ENCODE assay signal across 1 cellular context in genomic region chr3:187973977-187974856, GRCh38.
TF ChIP-seq lines count a peak whose summit lies in the region.

No MANE protein-coding gene starts in this region.

TF ChIP-seq in GM23338, 12 proteins besides CTCF, POLR2A, EP300 and RAD21 (continued from another document):
- no peak for TF ChIP-seq ETS1 (IDR thresholded peaks at IDR 0.05)
- no peak for TF ChIP-seq CREB1 (CRISPR knock-in tag; IDR thresholded peaks at IDR 0.05; ENCODE audit: low read depth)
- TF ChIP-seq ZNF462 (CRISPR knock-in tag; IDR thresholded peaks at IDR 0.05) = no peak
- TF ChIP-seq ZNF114 (CRISPR knock-in tag; IDR thresholded peaks at IDR 0.05) = no peak
- no peak for TF ChIP-seq POLR2AphosphoS5 (IDR thresholded peaks at IDR 0.05; ENCODE audit: low read depth)
- TF ChIP-seq EZH2 (IDR thresholded peaks at IDR 0.05; ENCODE audit: low read depth, unreplicated experiment) = no peak
- no peak for TF ChIP-seq NANOG (IDR thresholded peaks at IDR 0.05; ENCODE audit: borderline replicate concordance)
- TF ChIP-seq REST (IDR thresholded peaks at IDR 0.05; ENCODE audit: unreplicated experiment) = no peak
- TF ChIP-seq ZNF331 (CRISPR knock-in tag; IDR thresholded peaks at IDR 0.05; ENCODE audit: low read depth) = no peak
- no peak for TF ChIP-seq EZH2phosphoT487 (IDR thresholded peaks at IDR 0.05; ENCODE audit: unreplicated experiment)
- TF ChIP-seq JUNB (IDR thresholded peaks at IDR 0.05; ENCODE audit: unreplicated experiment) = no peak
